ENCODE assay signal across 25 cellular contexts in genomic region chr18:68532328-68532885, GRCh38.
DNase-seq lines count a peak whose midpoint lies in the region; ATAC-seq and TF ChIP-seq lines count a peak whose summit lies in the region.
"Had no signal": no experiment of that assay in that cellular context is flagged by ENCODE, and none has a peak within 500 bp of the region (broad histone marks: within the 10 kb centered on the region; RNA-seq: fewer than 3 reads in every experiment).

No MANE protein-coding gene starts in this region.

- peak; percentile 67 for ATAC-seq in HG03432 (IDR thresholded peaks at IDR 0.05; ENCODE audit: unreplicated experiment)
- ATAC-seq: activated T-cell treated with anti-CD3 and anti-CD28 coated beads, Interleukin-2, amount 50 U/mL, for 72 hours; gastroesophageal sphincter; HCT116; right cardiac atrium had no signal

- H3K79me2 ChIP-seq in osteoblast (ENCODE audit: insufficient read depth, low read length), result no peaks in the 10 kb centered on the region

- H3K9me3 ChIP-seq in osteoblast (ENCODE audit: low read depth, low read length), result no peaks in the 10 kb centered on the region
- H3K9me3 ChIP-seq: ascending aorta, BLaER1, Caco-2, esophagus muscularis mucosa, gastroesophageal sphincter, ovary had no signal

- H3K4me1 ChIP-seq in osteoblast (ENCODE audit: insufficient read depth, low read length), result no peaks in the 10 kb centered on the region
- H3K4me1 ChIP-seq: ascending aorta, Caco-2, esophagus muscularis mucosa, gastroesophageal sphincter had no signal

- no peaks in the 10 kb centered on the region for H3K27me3 ChIP-seq in osteoblast (ENCODE audit: insufficient read depth, low read length)
- H3K27me3 ChIP-seq: ascending aorta, BLaER1, esophagus muscularis mucosa, gastroesophageal sphincter had no signal

- no peak overlapping the region for H3K27ac ChIP-seq in osteoblast (ENCODE audit: low read depth, low read length)
- H3K27ac ChIP-seq: ascending aorta, BLaER1, esophagus muscularis mucosa, gastroesophageal sphincter, ovary, SK-N-MC had no signal

- H3K4me3 ChIP-seq in osteoblast (ENCODE audit: insufficient read depth, low read length), result no peak overlapping the region
- H3K4me3 ChIP-seq: ascending aorta, BLaER1, esophagus muscularis mucosa, gastroesophageal sphincter, lung, ovary, SK-N-MC had no signal

- no peaks in the 10 kb centered on the region for H4K20me1 ChIP-seq in osteoblast (ENCODE audit: insufficient read depth, low read length)
- H4K20me1 ChIP-seq: BLaER1 had no signal

- H3K36me3 ChIP-seq in osteoblast (ENCODE audit: insufficient read depth, low read length), result no peaks in the 10 kb centered on the region
- H3K36me3 ChIP-seq: ascending aorta, BLaER1, esophagus muscularis mucosa, gastroesophageal sphincter, ovary had no signal

- H2AFZ ChIP-seq in osteoblast (ENCODE audit: low read length), result peak overlapping the region; percentile 17

- in situ Hi-C loops in ACHN (cut with HindIII; ENCODE audit: low pct_ligation_motif_present, low pct_unique_long_range_greater_than_20kb, low sequenced_read_pairs), result no loop called here

- no peak overlapping the region for H3K4me2 ChIP-seq in osteoblast (ENCODE audit: insufficient read depth, low read length)
- H3K4me2 ChIP-seq: BLaER1 had no signal

- TF ChIP-seq CTCF in osteoblast (IDR thresholded peaks at IDR 0.05; ENCODE audit: extremely low read depth, low read depth, low read length), result no peak

- DNase-seq in NCI-H748 treated with DMSO at 0.1 percent for 48 hours (lab: John Stamatoyannopoulos, UW), result peak; percentile 79
- DNase-seq in foreskin melanocyte, result peak; percentile 17
- DNase-seq in osteoblast (ENCODE audit: insufficient read length, low spot score, missing footprints), result no peak
- no peak for DNase-seq in ACHN
- no peak for DNase-seq in NCI-H2081 treated with DMSO at 0.1 percent for 48 hours (lab: John Stamatoyannopoulos, UW)
- DNase-seq in DMS53 (lab: John Stamatoyannopoulos, UW), result no peak
- no peak for DNase-seq in NCI-H1436 treated with DMSO at 0.1 percent for 48 hours (lab: John Stamatoyannopoulos, UW)
- DNase-seq: activated CD4-positive, alpha-beta T cell treated with anti-CD3 and anti-CD28 coated beads for 48 hours; activated T-cell treated with anti-CD3 and anti-CD28 coated beads, Interleukin-2, amount 50 U/mL, for 72 hours; Caco-2; Karpas-422; kidney; NCI-H2029 treated with DMSO at 0.1 percent for 48 hours; NCI-H510A treated with DMSO at 0.1 percent for 48 hours; ovary; right cardiac atrium; RPMI8226 had no signal

Comparison
In these comparisons a context has a peak if more than half of its experiments do, and no peak if none do; other contexts are left out.
1. DNase-seq: peak in NCI-H748 treated with DMSO at 0.1 percent for 48 hours (single experiment) and foreskin melanocyte (single experiment); none in osteoblast (single experiment), ACHN (single experiment), NCI-H2081 treated with DMSO at 0.1 percent for 48 hours (single experiment), DMS53 (single experiment) and NCI-H1436 treated with DMSO at 0.1 percent for 48 hours (single experiment).